Comparison of ENCODE assay signal across 1 cellular context in the genomic region with DNA sequence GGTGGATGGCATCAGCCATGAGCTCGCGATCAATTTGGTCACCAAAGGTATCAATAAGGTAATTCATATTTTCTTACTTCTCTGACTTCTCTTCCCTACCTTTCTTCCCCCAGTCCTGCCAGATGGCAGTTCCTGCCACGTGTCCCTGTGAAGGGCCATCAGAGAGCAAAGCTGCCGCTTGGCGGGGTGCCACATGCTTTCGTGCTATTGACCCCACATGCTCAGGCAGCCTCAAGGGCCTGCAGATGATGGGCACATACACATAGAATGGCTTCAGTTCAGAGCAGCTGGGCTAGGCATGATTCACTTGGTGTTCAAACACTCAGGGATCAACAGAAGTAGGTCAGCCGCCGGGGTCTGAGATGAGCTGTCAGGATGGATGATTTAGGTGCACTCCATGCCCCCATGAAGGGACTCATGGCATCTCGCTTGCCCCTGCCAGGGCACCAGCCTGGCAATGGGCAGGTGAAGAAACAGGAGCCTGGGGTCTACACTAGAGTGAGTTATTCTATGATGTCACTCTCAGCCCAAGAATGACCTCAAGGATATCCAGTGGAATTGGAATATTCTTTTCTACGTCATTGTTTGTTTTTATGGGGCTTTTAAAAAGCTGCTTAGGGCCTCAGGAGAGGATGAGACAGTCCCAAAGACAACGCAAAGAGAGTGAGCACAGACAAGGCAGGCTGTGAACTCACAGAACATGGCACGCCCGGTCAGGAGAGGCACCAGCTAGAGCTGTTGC.
A peak's percentile ranks its signal among the peaks of the same experiment; 100 is the strongest.
TF ChIP-seq lines count a peak whose summit lies in the region.

No MANE protein-coding gene starts in this region.

TF ChIP-seq in HepG2, 621 proteins besides CTCF, POLR2A, EP300 and RAD21 (continued from another document and continues in another):
- TF ChIP-seq, protein P1, sequence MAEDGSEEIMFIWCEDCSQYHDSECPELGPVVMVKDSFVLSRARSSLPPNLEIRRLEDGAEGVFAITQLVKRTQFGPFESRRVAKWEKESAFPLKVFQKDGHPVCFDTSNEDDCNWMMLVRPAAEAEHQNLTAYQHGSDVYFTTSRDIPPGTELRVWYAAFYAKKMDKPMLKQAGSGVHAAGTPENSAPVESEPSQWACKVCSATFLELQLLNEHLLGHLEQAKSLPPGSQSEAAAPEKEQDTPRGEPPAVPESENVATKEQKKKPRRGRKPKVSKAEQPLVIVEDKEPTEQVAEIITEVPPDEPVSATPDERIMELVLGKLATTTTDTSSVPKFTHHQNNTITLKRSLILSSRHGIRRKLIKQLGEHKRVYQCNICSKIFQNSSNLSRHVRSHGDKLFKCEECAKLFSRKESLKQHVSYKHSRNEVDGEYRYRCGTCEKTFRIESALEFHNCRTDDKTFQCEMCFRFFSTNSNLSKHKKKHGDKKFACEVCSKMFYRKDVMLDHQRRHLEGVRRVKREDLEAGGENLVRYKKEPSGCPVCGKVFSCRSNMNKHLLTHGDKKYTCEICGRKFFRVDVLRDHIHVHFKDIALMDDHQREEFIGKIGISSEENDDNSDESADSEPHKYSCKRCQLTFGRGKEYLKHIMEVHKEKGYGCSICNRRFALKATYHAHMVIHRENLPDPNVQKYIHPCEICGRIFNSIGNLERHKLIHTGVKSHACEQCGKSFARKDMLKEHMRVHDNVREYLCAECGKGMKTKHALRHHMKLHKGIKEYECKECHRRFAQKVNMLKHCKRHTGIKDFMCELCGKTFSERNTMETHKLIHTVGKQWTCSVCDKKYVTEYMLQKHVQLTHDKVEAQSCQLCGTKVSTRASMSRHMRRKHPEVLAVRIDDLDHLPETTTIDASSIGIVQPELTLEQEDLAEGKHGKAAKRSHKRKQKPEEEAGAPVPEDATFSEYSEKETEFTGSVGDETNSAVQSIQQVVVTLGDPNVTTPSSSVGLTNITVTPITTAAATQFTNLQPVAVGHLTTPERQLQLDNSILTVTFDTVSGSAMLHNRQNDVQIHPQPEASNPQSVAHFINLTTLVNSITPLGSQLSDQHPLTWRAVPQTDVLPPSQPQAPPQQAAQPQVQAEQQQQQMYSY (CRISPR knock-in tag; IDR thresholded peaks at IDR 0.05): no peak
- no peak for TF ChIP-seq ZBTB37 (CRISPR knock-in tag; IDR thresholded peaks at IDR 0.05)
- no peak for TF ChIP-seq NAIF1 (CRISPR knock-in tag; IDR thresholded peaks at IDR 0.05; ENCODE audit: borderline replicate concordance)
- TF ChIP-seq ELF1 (CRISPR knock-in tag; IDR thresholded peaks at IDR 0.05): peak; percentile 49; the same call in 1 of the 2 replicates
- TF ChIP-seq ZNF614 (CRISPR knock-in tag; IDR thresholded peaks at IDR 0.05; ENCODE audit: borderline replicate concordance): no peak
- TF ChIP-seq ZNF337 (CRISPR knock-in tag; IDR thresholded peaks at IDR 0.05; ENCODE audit: borderline replicate concordance, low read depth): no peak
- TF ChIP-seq ZNF232 (CRISPR knock-in tag; IDR thresholded peaks at IDR 0.05; ENCODE audit: borderline replicate concordance): no peak
- TF ChIP-seq TP53 (CRISPR knock-in tag; conservative IDR thresholded peaks at IDR 0.05): no peak
- TF ChIP-seq ZNF282 (IDR thresholded peaks at IDR 0.05; ENCODE audit: partially characterized antibody): no peak
- TF ChIP-seq ZNF124 (CRISPR knock-in tag; IDR thresholded peaks at IDR 0.05): no peak
- TF ChIP-seq HMGA1 (CRISPR knock-in tag; conservative IDR thresholded peaks at IDR 0.05): no peak
- TF ChIP-seq, protein P2, sequence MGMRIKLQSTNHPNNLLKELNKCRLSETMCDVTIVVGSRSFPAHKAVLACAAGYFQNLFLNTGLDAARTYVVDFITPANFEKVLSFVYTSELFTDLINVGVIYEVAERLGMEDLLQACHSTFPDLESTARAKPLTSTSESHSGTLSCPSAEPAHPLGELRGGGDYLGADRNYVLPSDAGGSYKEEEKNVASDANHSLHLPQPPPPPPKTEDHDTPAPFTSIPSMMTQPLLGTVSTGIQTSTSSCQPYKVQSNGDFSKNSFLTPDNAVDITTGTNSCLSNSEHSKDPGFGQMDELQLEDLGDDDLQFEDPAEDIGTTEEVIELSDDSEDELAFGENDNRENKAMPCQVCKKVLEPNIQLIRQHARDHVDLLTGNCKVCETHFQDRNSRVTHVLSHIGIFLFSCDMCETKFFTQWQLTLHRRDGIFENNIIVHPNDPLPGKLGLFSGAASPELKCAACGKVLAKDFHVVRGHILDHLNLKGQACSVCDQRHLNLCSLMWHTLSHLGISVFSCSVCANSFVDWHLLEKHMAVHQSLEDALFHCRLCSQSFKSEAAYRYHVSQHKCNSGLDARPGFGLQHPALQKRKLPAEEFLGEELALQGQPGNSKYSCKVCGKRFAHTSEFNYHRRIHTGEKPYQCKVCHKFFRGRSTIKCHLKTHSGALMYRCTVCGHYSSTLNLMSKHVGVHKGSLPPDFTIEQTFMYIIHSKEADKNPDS (CRISPR knock-in tag; IDR thresholded peaks at IDR 0.05): no peak
- no peak for TF ChIP-seq ZNF30 (CRISPR knock-in tag; IDR thresholded peaks at IDR 0.05)
- TF ChIP-seq ZNF547 (CRISPR knock-in tag; IDR thresholded peaks at IDR 0.05): no peak
- no peak for TF ChIP-seq ZNF703 (CRISPR knock-in tag; IDR thresholded peaks at IDR 0.05; ENCODE audit: borderline replicate concordance)
- TF ChIP-seq ZNF678 (CRISPR knock-in tag; IDR thresholded peaks at IDR 0.05): no peak
- TF ChIP-seq ZNF557 (CRISPR knock-in tag; IDR thresholded peaks at IDR 0.05): no peak
- no peak for TF ChIP-seq ELF4 (CRISPR knock-in tag; IDR thresholded peaks at IDR 0.05; ENCODE audit: borderline replicate concordance)
- TF ChIP-seq GLI4 (CRISPR knock-in tag; IDR thresholded peaks at IDR 0.05; ENCODE audit: borderline replicate concordance): no peak
- no peak for TF ChIP-seq ZBTB1 (CRISPR knock-in tag; IDR thresholded peaks at IDR 0.05; ENCODE audit: borderline replicate concordance)
- TF ChIP-seq CAMTA2 (CRISPR knock-in tag; IDR thresholded peaks at IDR 0.05; ENCODE audit: borderline replicate concordance): no peak
- TF ChIP-seq JUNB (CRISPR knock-in tag; IDR thresholded peaks at IDR 0.05; ENCODE audit: borderline replicate concordance): no peak
- no peak for TF ChIP-seq ZNF737 (CRISPR knock-in tag; IDR thresholded peaks at IDR 0.05; ENCODE audit: borderline replicate concordance)
- TF ChIP-seq GTF3A (CRISPR knock-in tag; conservative IDR thresholded peaks at IDR 0.05): no peak
- TF ChIP-seq ZNF879 (CRISPR knock-in tag; IDR thresholded peaks at IDR 0.05): no peak
- TF ChIP-seq THRA (CRISPR knock-in tag; IDR thresholded peaks at IDR 0.05; ENCODE audit: borderline replicate concordance): no peak
- TF ChIP-seq MYC (CRISPR knock-in tag; IDR thresholded peaks at IDR 0.05; ENCODE audit: borderline replicate concordance): peak; percentile 59
- TF ChIP-seq, protein P3, sequence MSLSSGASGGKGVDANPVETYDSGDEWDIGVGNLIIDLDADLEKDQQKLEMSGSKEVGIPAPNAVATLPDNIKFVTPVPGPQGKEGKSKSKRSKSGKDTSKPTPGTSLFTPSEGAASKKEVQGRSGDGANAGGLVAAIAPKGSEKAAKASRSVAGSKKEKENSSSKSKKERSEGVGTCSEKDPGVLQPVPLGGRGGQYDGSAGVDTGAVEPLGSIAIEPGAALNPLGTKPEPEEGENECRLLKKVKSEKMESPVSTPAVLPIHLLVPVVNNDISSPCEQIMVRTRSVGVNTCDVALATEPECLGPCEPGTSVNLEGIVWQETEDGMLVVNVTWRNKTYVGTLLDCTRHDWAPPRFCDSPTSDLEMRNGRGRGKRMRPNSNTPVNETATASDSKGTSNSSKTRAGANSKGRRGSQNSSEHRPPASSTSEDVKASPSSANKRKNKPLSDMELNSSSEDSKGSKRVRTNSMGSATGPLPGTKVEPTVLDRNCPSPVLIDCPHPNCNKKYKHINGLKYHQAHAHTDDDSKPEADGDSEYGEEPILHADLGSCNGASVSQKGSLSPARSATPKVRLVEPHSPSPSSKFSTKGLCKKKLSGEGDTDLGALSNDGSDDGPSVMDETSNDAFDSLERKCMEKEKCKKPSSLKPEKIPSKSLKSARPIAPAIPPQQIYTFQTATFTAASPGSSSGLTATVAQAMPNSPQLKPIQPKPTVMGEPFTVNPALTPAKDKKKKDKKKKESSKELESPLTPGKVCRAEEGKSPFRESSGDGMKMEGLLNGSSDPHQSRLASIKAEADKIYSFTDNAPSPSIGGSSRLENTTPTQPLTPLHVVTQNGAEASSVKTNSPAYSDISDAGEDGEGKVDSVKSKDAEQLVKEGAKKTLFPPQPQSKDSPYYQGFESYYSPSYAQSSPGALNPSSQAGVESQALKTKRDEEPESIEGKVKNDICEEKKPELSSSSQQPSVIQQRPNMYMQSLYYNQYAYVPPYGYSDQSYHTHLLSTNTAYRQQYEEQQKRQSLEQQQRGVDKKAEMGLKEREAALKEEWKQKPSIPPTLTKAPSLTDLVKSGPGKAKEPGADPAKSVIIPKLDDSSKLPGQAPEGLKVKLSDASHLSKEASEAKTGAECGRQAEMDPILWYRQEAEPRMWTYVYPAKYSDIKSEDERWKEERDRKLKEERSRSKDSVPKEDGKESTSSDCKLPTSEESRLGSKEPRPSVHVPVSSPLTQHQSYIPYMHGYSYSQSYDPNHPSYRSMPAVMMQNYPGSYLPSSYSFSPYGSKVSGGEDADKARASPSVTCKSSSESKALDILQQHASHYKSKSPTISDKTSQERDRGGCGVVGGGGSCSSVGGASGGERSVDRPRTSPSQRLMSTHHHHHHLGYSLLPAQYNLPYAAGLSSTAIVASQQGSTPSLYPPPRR (CRISPR knock-in tag; IDR thresholded peaks at IDR 0.05; ENCODE audit: borderline replicate concordance): no peak
- TF ChIP-seq SOX13 (IDR thresholded peaks at IDR 0.05): no peak
- TF ChIP-seq SOX13 (CRISPR knock-in tag; conservative IDR thresholded peaks at IDR 0.05 in 1 of 2, IDR thresholded peaks at IDR 0.05 in 1 of 2): no peak
- TF ChIP-seq ZNF768 (CRISPR knock-in tag; IDR thresholded peaks at IDR 0.05): no peak
- no peak; the same call in 1 of the 2 replicates for TF ChIP-seq AHR (CRISPR knock-in tag; IDR thresholded peaks at IDR 0.05)
- TF ChIP-seq SRSF1 (optimal IDR thresholded peaks at IDR 0.05; ENCODE audit: low read depth, low read length): no peak
- peak; percentile 36 for TF ChIP-seq TEAD3 (CRISPR knock-in tag; optimal IDR thresholded peaks at IDR 0.05; ENCODE audit: borderline replicate concordance)
- no peak for TF ChIP-seq THAP7 (CRISPR knock-in tag; IDR thresholded peaks at IDR 0.05)
- 0 out of 2 replicates have a peak, but pooled peaks have one; percentile 26 for TF ChIP-seq ZNF780A (CRISPR knock-in tag; IDR thresholded peaks at IDR 0.05)
- no peak for TF ChIP-seq ZNF691 (CRISPR knock-in tag; IDR thresholded peaks at IDR 0.05; ENCODE audit: borderline replicate concordance, low read depth)
- TF ChIP-seq ZKSCAN1 (IDR thresholded peaks at IDR 0.05; ENCODE audit: low read length): 0 out of 2 replicates have a peak, but pooled peaks have one; percentile 40
- peak; percentile 33; the same call in 1 of the 2 replicates for TF ChIP-seq NR2F6 (IDR thresholded peaks at IDR 0.05)
- TF ChIP-seq NR2F6 (CRISPR knock-in tag; IDR thresholded peaks at IDR 0.05): peak; percentile 39; the same call in 1 of the 2 replicates
- no peak for TF ChIP-seq ZNF180 (CRISPR knock-in tag; IDR thresholded peaks at IDR 0.05; ENCODE audit: borderline replicate concordance, low read depth)
- no peak for TF ChIP-seq IKZF5 (CRISPR knock-in tag; IDR thresholded peaks at IDR 0.05)
- TF ChIP-seq ZNF275 (CRISPR knock-in tag; IDR thresholded peaks at IDR 0.05; ENCODE audit: borderline replicate concordance): no peak
- TF ChIP-seq ZNF343 (CRISPR knock-in tag; IDR thresholded peaks at IDR 0.05): no peak
- TF ChIP-seq SKI (IDR thresholded peaks at IDR 0.05; ENCODE audit: partially characterized antibody): peak; percentile 36
- no peak for TF ChIP-seq HOXA9 (CRISPR knock-in tag; IDR thresholded peaks at IDR 0.05; ENCODE audit: borderline replicate concordance)
